9 cellular contexts compared by ENCODE assay signal in genomic region chr6:88641178-88641903, GRCh38.
DNase-seq lines count a peak whose midpoint lies in the region; ATAC-seq, FAIRE-seq and TF ChIP-seq lines count a peak whose summit lies in the region.
"Had no signal": no experiment of that assay in that cellular context is flagged by ENCODE, and none has a peak within 500 bp of the region (broad histone marks: within the 10 kb centered on the region; RNA-seq: fewer than 3 reads in every experiment).

No MANE protein-coding gene starts in this region.

- no peak for TF ChIP-seq POLR2A in HepG2 (IDR thresholded peaks at IDR 0.05; ENCODE audit: insufficient read depth in 1 of 2, low read depth in 2 of 2, low read length in 2 of 2)

- H3K9me2 ChIP-seq in Karpas-422 (replicated peaks; ENCODE audit: insufficient read depth, low read length) (no peaks in the 10 kb centered on the region), neural cell (ENCODE audit: insufficient read depth, low read length) (no peaks in the 10 kb centered on the region)

- intact Hi-C loops in HepG2 (cut with micrococcal nuclease; ENCODE audit: unreplicated experiment) = no loop called here

- no peak for TF ChIP-seq EP300 in neural cell (conservative IDR thresholded peaks at IDR 0.05; ENCODE audit: poor library complexity, severe bottlenecking)
- TF ChIP-seq EP300 in HepG2 (IDR thresholded peaks at IDR 0.05; ENCODE audit: low read depth in 2 of 2, low read length in 2 of 2) = no peak
- TF ChIP-seq EP300 in HepG2 (CRISPR knock-in tag; IDR thresholded peaks at IDR 0.05; ENCODE audit: borderline replicate concordance) = no peak

- in situ Hi-C loops in HepG2 (cut with HindIII; ENCODE audit: extremely low pct_ligation_motif_present, low pct_unique_long_range_greater_than_20kb) = no loop called here

- over 99% methylated on average over 7 of the region's 7 CpGs for WGBS in HepG2 (ENCODE audit: low lambda C conversion rate)

- no peak overlapping the region for H3K4me3 ChIP-seq in Karpas-422 (ENCODE audit: low read length)
- H3K4me3 ChIP-seq in neural cell (ENCODE audit: low read length) = no peak overlapping the region
- H3K4me3 ChIP-seq in HepG2 (replicated peaks in 1 of 3; ENCODE audit: insufficient read depth in 1 of 3, low read depth in 2 of 3, low read length in 3 of 3) = no peak overlapping the region
- H3K4me3 ChIP-seq in WERI-Rb-1 (ENCODE audit: low read depth, low read length) = no peak overlapping the region

- DNase-seq in Karpas-422 (no peak), immature natural killer cell (no peak), SKM-1 treated with dmso at 0.1 percent for 144 hours (lab: John Stamatoyannopoulos, UW; ENCODE audit: unreplicated experiment) (no peak), HepG2 (ENCODE audit: low spot score) (no peak), WERI-Rb-1 (no peak)
- DNase-seq: NCI-H526 had no signal

- H3F3A ChIP-seq in neural cell (ENCODE audit: insufficient read depth, low read length, poor library complexity, severe bottlenecking) = no peaks in the 10 kb centered on the region

- peak overlapping the region in 1 of 6 donors; percentile 69 for H3K27ac Mint-ChIP-seq in immature natural killer cell

- H3K4me3 Mint-ChIP-seq in immature natural killer cell = no peak overlapping the region

- CTCF ChIA-PET in HepG2 (lab: Yijun Ruan, JAX; ENCODE audit: low intra/inter-chr PET ratio, low total read pairs) = no interaction called here

- peaks cover 9 to 32% of the 10 kb centered on the region in 2 donors for H3K4me1 Mint-ChIP-seq in immature natural killer cell

- H3K27ac ChIP-seq in Karpas-422 (ENCODE audit: low read length) (peak overlapping the region; percentile 19; the same call in 1 of the 2 replicates), neural cell (ENCODE audit: low read length) (peak overlapping the region; percentile 1), HepG2 (ENCODE audit: extremely low read length, insufficient read depth, low read length) (no peak overlapping the region), WERI-Rb-1 (no peak overlapping the region)

- H3K36me3 ChIP-seq in Karpas-422 (ENCODE audit: insufficient read depth, low read length) = no peaks in the 10 kb centered on the region
- H3K36me3 ChIP-seq in neural cell (ENCODE audit: insufficient read depth, low read length) = no peaks in the 10 kb centered on the region
- H3K36me3 ChIP-seq in HepG2 (replicated peaks in 1 of 2; ENCODE audit: control insufficient read depth in 1 of 2, insufficient read depth in 2 of 2, low read length in 2 of 2) = no peaks in the 10 kb centered on the region
- no peaks in the 10 kb centered on the region for H3K36me3 ChIP-seq in WERI-Rb-1

- peaks cover 0 to 2% (median 0%) of the 10 kb centered on the region in 6 donors for H3K9me3 Mint-ChIP-seq in immature natural killer cell

- no TSS peak for BruUV-seq in HepG2 (replicated peaks; lab: Mats Ljungman, UMichigan)

- FAIRE-seq in HepG2 (lab: Jason Lieb, UNC) = no peak

- H3K9ac ChIP-seq in Karpas-422 (ENCODE audit: low read length) (no peak overlapping the region), neural cell (ENCODE audit: low read length) (peak overlapping the region; percentile 7), HepG2 (ENCODE audit: insufficient read depth, low read depth, low read length) (no peak overlapping the region)

- H4K20me1 ChIP-seq in Karpas-422 (ENCODE audit: insufficient read depth, low read depth, low read length) (peaks cover 5% of the 10 kb centered on the region; the same call in 1 of the 2 replicates), neural cell (ENCODE audit: insufficient read depth) (no peaks in the 10 kb centered on the region), HepG2 (ENCODE audit: insufficient read depth, low read length) (no peaks in the 10 kb centered on the region)

- peak overlapping the region; percentile 19 for H3K4me2 ChIP-seq in Karpas-422 (ENCODE audit: low read depth, low read length, poor library complexity, severe bottlenecking)
- no peak overlapping the region for H3K4me2 ChIP-seq in neural cell (ENCODE audit: low read length)
- H3K4me2 ChIP-seq in HepG2 (ENCODE audit: low read depth, low read length) = no peak overlapping the region

- H3K27me3 ChIP-seq in Karpas-422 (ENCODE audit: low read length) = no peaks in the 10 kb centered on the region
- H3K27me3 ChIP-seq in neural cell (ENCODE audit: insufficient read depth, low read depth, low read length) = no peaks in the 10 kb centered on the region
- no peaks in the 10 kb centered on the region for H3K27me3 ChIP-seq in HepG2 (ENCODE audit: control insufficient read depth in 1 of 2, insufficient read depth in 2 of 2, low read length in 2 of 2)
- H3K27me3 ChIP-seq in WERI-Rb-1 (ENCODE audit: insufficient read depth, low read depth, severe bottlenecking) = no peaks in the 10 kb centered on the region

- POLR2A ChIA-PET in HepG2 (lab: Yijun Ruan, JAX) = no interaction called here

- no peaks in the 10 kb centered on the region for H3K9me3 ChIP-seq in Karpas-422 (ENCODE audit: low read length)
- no peaks in the 10 kb centered on the region for H3K9me3 ChIP-seq in neural cell (ENCODE audit: low read length)
- no peaks in the 10 kb centered on the region for H3K9me3 ChIP-seq in HepG2 (ENCODE audit: low read length)
- no peaks in the 10 kb centered on the region for H3K9me3 ChIP-seq in WERI-Rb-1 (ENCODE audit: severe bottlenecking)

- ATAC-seq in GM19043 (IDR thresholded peaks at IDR 0.05; ENCODE audit: low read depth, unreplicated experiment) (peak; percentile 92), HG02623 (IDR thresholded peaks at IDR 0.05; ENCODE audit: unreplicated experiment) (peak; percentile 94), HepG2 (no peak)

- no peak for TF ChIP-seq RAD21 in neural cell (conservative IDR thresholded peaks at IDR 0.05)
- TF ChIP-seq RAD21 in HepG2 (CRISPR knock-in tag; IDR thresholded peaks at IDR 0.05) = no peak

- TF ChIP-seq CTCF in neural cell (IDR thresholded peaks at IDR 0.05; ENCODE audit: poor library complexity, severe bottlenecking) = no peak
- no peak for TF ChIP-seq CTCF in HepG2 (CRISPR knock-in tag; IDR thresholded peaks at IDR 0.05)
- no peak for TF ChIP-seq CTCF in WERI-Rb-1 (IDR thresholded peaks at IDR 0.05; ENCODE audit: low read depth, low read length)

- H3K4me1 ChIP-seq in Karpas-422 (ENCODE audit: low read length) = peaks cover 45% of the 10 kb centered on the region
- no peaks in the 10 kb centered on the region for H3K4me1 ChIP-seq in HepG2 (ENCODE audit: insufficient read depth, low read length)

- H3K36me3 Mint-ChIP-seq in immature natural killer cell = no peaks in the 10 kb centered on the region

- H2AFZ ChIP-seq in Karpas-422 (ENCODE audit: low read length) (no peak overlapping the region), neural cell (ENCODE audit: low read depth, low read length) (no peak overlapping the region), HepG2 (ENCODE audit: low read length) (no peak overlapping the region)

- H3K27me3 Mint-ChIP-seq in immature natural killer cell (ENCODE audit: low read depth in 3 of 3) = no peaks in the 10 kb centered on the region

- no peaks in the 10 kb centered on the region for H3K79me2 ChIP-seq in Karpas-422 (ENCODE audit: low read length)
- H3K79me2 ChIP-seq in neural cell (replicated peaks; ENCODE audit: insufficient read depth, low read length) = peaks cover 3% of the 10 kb centered on the region
- H3K79me2 ChIP-seq in HepG2 (ENCODE audit: insufficient read depth, low read length) = no peaks in the 10 kb centered on the region

TF ChIP-seq in neural cell, 6 proteins besides CTCF, POLR2A, EP300 and RAD21 (continues in another document):
- no peak for TF ChIP-seq MXI1 (conservative IDR thresholded peaks at IDR 0.05; ENCODE audit: poor library complexity, severe bottlenecking)

TF ChIP-seq in HepG2, 621 proteins besides CTCF, POLR2A, EP300 and RAD21 (continues in another document):
- no peak for TF ChIP-seq ZNF646 (CRISPR knock-in tag; IDR thresholded peaks at IDR 0.05)

Comparison
In these comparisons a context has a peak if more than half of its experiments do, and no peak if none do; other contexts are left out.
1. H3K27ac ChIP-seq: peak in Karpas-422 (single experiment) and neural cell (single experiment); none in HepG2 (single experiment) and WERI-Rb-1 (single experiment).